Comparison of ENCODE assay signal across 1 cellular context in genomic region chr3:69719723-69720122, GRCh38.
TF ChIP-seq lines count a peak whose summit lies in the region.

No MANE protein-coding gene starts in this region.

TF ChIP-seq in GM23338, 12 proteins besides CTCF, POLR2A, EP300 and RAD21 (continued from another document):
- no peak for TF ChIP-seq ZNF462 (CRISPR knock-in tag; IDR thresholded peaks at IDR 0.05)
- TF ChIP-seq ETS1 (IDR thresholded peaks at IDR 0.05) = no peak
- no peak for TF ChIP-seq EZH2phosphoT487 (IDR thresholded peaks at IDR 0.05; ENCODE audit: unreplicated experiment)
- TF ChIP-seq ZNF114 (CRISPR knock-in tag; IDR thresholded peaks at IDR 0.05) = no peak
- no peak for TF ChIP-seq JUNB (IDR thresholded peaks at IDR 0.05; ENCODE audit: unreplicated experiment)
